ENCODE assay signal across 11 cellular contexts in genomic region chr13:47036291-47037008, GRCh38.
DNase-seq lines count a peak whose midpoint lies in the region; ATAC-seq lines count a peak whose summit lies in the region.
"Had no signal": no experiment of that assay in that cellular context is flagged by ENCODE, and none has a peak within 500 bp of the region (broad histone marks: within the 10 kb centered on the region; RNA-seq: fewer than 3 reads in every experiment).

No MANE protein-coding gene starts in this region.

- ATAC-seq in GM18520 (IDR thresholded peaks at IDR 0.05; ENCODE audit: unreplicated experiment) (peak; percentile 98), GM21717 (IDR thresholded peaks at IDR 0.05; ENCODE audit: unreplicated experiment) (peak; percentile 100), HG03432 (IDR thresholded peaks at IDR 0.05; ENCODE audit: unreplicated experiment) (peak; percentile 100)
- ATAC-seq: activated CD8-positive, alpha-beta T cell treated with anti-CD3 and anti-CD28 coated beads for 36 hours had no signal

- DNase-seq in kidney glomerular epithelial cell (lab: John Stamatoyannopoulos, UW) (peak; percentile 40), putamen (ENCODE audit: low spot score) (no peak), NCI-H1048 (lab: John Stamatoyannopoulos, UW) (no peak)
- no peak for DNase-seq in activated effector memory CD4-positive, alpha-beta T cell treated with Interleukin-2 at 50 U/mL for 16 hours
- DNase-seq in central memory CD4-positive, alpha-beta T cell = no peak
- DNase-seq: activated CD8-positive, alpha-beta T cell treated with anti-CD3 and anti-CD28 coated beads for 36 hours; colonic mucosa; OCI-M1 had no signal
